ENCODE assay signal across 9 cellular contexts in genomic region chr20:23358923-23359572, GRCh38. TPM values are rescaled to one million over a fixed set of nuclear protein-coding genes. Genes with fewer than 3 reads are reported as not detected.
DNase-seq lines count a peak whose midpoint lies in the region; ATAC-seq, FAIRE-seq and TF ChIP-seq lines count a peak whose summit lies in the region.
"Had no signal": no experiment of that assay in that cellular context is flagged by ENCODE, and none has a peak within 500 bp of the region (broad histone marks: within the 10 kb centered on the region; RNA-seq: fewer than 3 reads in every experiment).

No MANE protein-coding gene starts in this region.

- peak overlapping the region; percentile 95 for H3K27ac ChIP-seq in CD4-positive, alpha-beta memory T cell (ENCODE audit: low read depth, low read length)
- peak overlapping the region; percentile 41 for H3K27ac ChIP-seq in Karpas-422 (ENCODE audit: low read length)
- H3K27ac ChIP-seq in caudate nucleus (ENCODE audit: low read depth, low read length): peak overlapping the region; percentile 97
- no peak overlapping the region for H3K27ac ChIP-seq in neural progenitor cell

- CTCF ChIA-PET in CD4-positive, alpha-beta memory T cell (lab: Charles Lee; ENCODE audit: partially characterized antibody): interaction anchor here (1.2 to 4.9 kb wide), 4 partner anchors 9 to 63 kb away, joined by 3 to 78 read pairs (median 18); partner anchors contain the start of genes NAPB and NXT1

- peak overlapping the region; percentile 94 to 100 (median 99) for H3K27ac Mint-ChIP-seq in CD4-positive, alpha-beta memory T cell
- H3K27ac Mint-ChIP-seq in neural progenitor cell: no peak overlapping the region

- peaks cover 0 to 28% of the 10 kb centered on the region in 2 donors for H3K36me3 Mint-ChIP-seq in CD4-positive, alpha-beta memory T cell
- H3K36me3 Mint-ChIP-seq in neural progenitor cell: peaks cover 3% of the 10 kb centered on the region

- POLR2A ChIA-PET in CD4-positive, alpha-beta memory T cell (lab: Charles Lee; ENCODE audit: partially characterized antibody): interaction anchor here (0.7 to 4.8 kb wide), 3 partner anchors 9 to 1634 kb away, joined by 3 to 128 read pairs (median 48); partner anchors contain the start of genes NAPB and NXT1

- H3K4me3 ChIP-seq in CD4-positive, alpha-beta memory T cell (ENCODE audit: low read length in 2 of 2): no peak overlapping the region
- H3K4me3 ChIP-seq in Karpas-422 (ENCODE audit: low read length): peak overlapping the region; percentile 60
- peak overlapping the region; percentile 43 for H3K4me3 ChIP-seq in neural progenitor cell

- no peak for FAIRE-seq in urothelium cell line (lab: Jason Lieb, UNC)

- H3K4me1 Mint-ChIP-seq in CD4-positive, alpha-beta memory T cell: peaks cover 18 to 57% (median 29%) of the 10 kb centered on the region in 4 donors
- peaks cover 22% of the 10 kb centered on the region for H3K4me1 Mint-ChIP-seq in neural progenitor cell

- H3K27me3 Mint-ChIP-seq in CD4-positive, alpha-beta memory T cell: no peaks in the 10 kb centered on the region
- H3K27me3 Mint-ChIP-seq in neural progenitor cell (ENCODE audit: insufficient read depth, low read depth): peaks cover 4% of the 10 kb centered on the region

- in situ Hi-C loops in ACHN (cut with HindIII; ENCODE audit: low pct_ligation_motif_present, low pct_unique_long_range_greater_than_20kb, low sequenced_read_pairs): no loop called here

- peaks cover 36% of the 10 kb centered on the region for H3K4me1 ChIP-seq in CD4-positive, alpha-beta memory T cell (ENCODE audit: insufficient read depth, low read length)
- peaks cover 66% of the 10 kb centered on the region for H3K4me1 ChIP-seq in Karpas-422 (ENCODE audit: low read length)
- H3K4me1 ChIP-seq in neural progenitor cell: peaks cover 26% of the 10 kb centered on the region

- TF ChIP-seq CTCF in neural progenitor cell (IDR thresholded peaks at IDR 0.05): no peak

- H4K20me1 ChIP-seq in Karpas-422 (ENCODE audit: insufficient read depth, low read depth, low read length): peaks cover 20% of the 10 kb centered on the region
- H4K20me1 ChIP-seq in neural progenitor cell (ENCODE audit: low read depth): peaks cover 18% of the 10 kb centered on the region

- no peaks in the 10 kb centered on the region for H3K27me3 ChIP-seq in CD4-positive, alpha-beta memory T cell (ENCODE audit: insufficient read depth, low read length)
- H3K27me3 ChIP-seq in Karpas-422 (ENCODE audit: low read length) (no peaks in the 10 kb centered on the region), neural progenitor cell (no peaks in the 10 kb centered on the region)

- H2AFZ ChIP-seq in Karpas-422 (ENCODE audit: low read length) (peak overlapping the region; percentile 77), neural progenitor cell (replicated peaks) (no peak overlapping the region)

- peak overlapping the region in 5 of 8 donors; percentile 69 to 97 (median 79) for H3K4me3 Mint-ChIP-seq in CD4-positive, alpha-beta memory T cell
- H3K4me3 Mint-ChIP-seq in neural progenitor cell: peak overlapping the region; percentile 17

- H3K4me2 ChIP-seq in Karpas-422 (ENCODE audit: low read depth, low read length, poor library complexity, severe bottlenecking): peak overlapping the region; percentile 75
- H3K4me2 ChIP-seq in neural progenitor cell: peak overlapping the region; percentile 74

- no peak for ATAC-seq in GM21447 (IDR thresholded peaks at IDR 0.05; ENCODE audit: unreplicated experiment)

- H3K79me2 ChIP-seq in Karpas-422 (ENCODE audit: low read length) (peaks cover 48% of the 10 kb centered on the region), neural progenitor cell (ENCODE audit: low read depth) (peaks cover 24% of the 10 kb centered on the region)

- intact Hi-C loops in CD4-positive, alpha-beta memory T cell (cut with micrococcal nuclease): loop anchor here (1.0 kb wide), 1 partner anchor 9 kb away; the partner anchor contains the start of gene NXT1

- H3K9ac ChIP-seq in Karpas-422 (ENCODE audit: low read length): peak overlapping the region; percentile 52
- H3K9ac ChIP-seq in neural progenitor cell: no peak overlapping the region

- H3K36me3 ChIP-seq in CD4-positive, alpha-beta memory T cell (ENCODE audit: insufficient read depth, low read length): peaks cover 12% of the 10 kb centered on the region
- H3K36me3 ChIP-seq in Karpas-422 (ENCODE audit: insufficient read depth, low read length): no peaks in the 10 kb centered on the region; the same call in 1 of the 2 replicates
- no peaks in the 10 kb centered on the region for H3K36me3 ChIP-seq in neural progenitor cell

- H3K9me3 ChIP-seq in CD4-positive, alpha-beta memory T cell (ENCODE audit: control insufficient read depth in 1 of 2, low read length in 2 of 2): no peaks in the 10 kb centered on the region
- H3K9me3 ChIP-seq in Karpas-422 (ENCODE audit: low read length) (no peaks in the 10 kb centered on the region), neural progenitor cell (ENCODE audit: low read depth) (no peaks in the 10 kb centered on the region)

- peaks cover 32% of the 10 kb centered on the region for H3F3A ChIP-seq in neural progenitor cell (ENCODE audit: low read depth)

- DNase-seq in CD4-positive, alpha-beta memory T cell: no peak
- no peak for DNase-seq in Karpas-422
- DNase-seq in caudate nucleus (lab: John Stamatoyannopoulos, UW): no peak
- no peak for DNase-seq in neural progenitor cell (ENCODE audit: low spot score)
- no peak for DNase-seq in ACHN
- DNase-seq in urothelium cell line (ENCODE audit: low spot score): no peak
- no peak for DNase-seq in NCI-H1930 (lab: John Stamatoyannopoulos, UW)
- DNase-seq: NCI-H2081 had no signal

- no peaks in the 10 kb centered on the region for H3K9me2 ChIP-seq in Karpas-422 (replicated peaks; ENCODE audit: insufficient read depth, low read length)

- H3K9me3 Mint-ChIP-seq in CD4-positive, alpha-beta memory T cell: peaks cover 0 to 3% (median 0%) of the 10 kb centered on the region in 8 donors
- no peaks in the 10 kb centered on the region for H3K9me3 Mint-ChIP-seq in neural progenitor cell

RNA-seq across cellular contexts. Expression of gene GZF1, which starts 2.9 kb away (rescaled TPM):
- total RNA-seq in CD4-positive, alpha-beta memory T cell: 10 to 100 TPM; 12.8 to 14.1 TPM
- polyA plus RNA-seq in CD4-positive, alpha-beta memory T cell: 1 to 10 TPM; 2.6 to 3.5 TPM
- 13.9 and 41.4 TPM in 2 replicates for total RNA-seq in Karpas-422 (2014; rRNA removed; shearing (Covaris generic); ENCODE audit: low replicate concordance)
- 12.9 and 13.8 TPM in 2 replicates for total RNA-seq in neural progenitor cell (ENCODE audit: low replicate concordance)

RNA-seq across cellular contexts. Expression of gene NXT1, which starts 8.5 kb away (rescaled TPM):
- 10 to 100 TPM; 21.5 to 23.6 TPM for total RNA-seq in CD4-positive, alpha-beta memory T cell
- 100 to 1,000 TPM in 1 of 2 donors, 10 to 100 TPM in 1; 59.9 to 102 TPM for polyA plus RNA-seq in CD4-positive, alpha-beta memory T cell
- 36.9 and 51.1 TPM in 2 replicates for total RNA-seq in Karpas-422 (2014; rRNA removed; shearing (Covaris generic); ENCODE audit: low replicate concordance)
- total RNA-seq in neural progenitor cell (ENCODE audit: low replicate concordance): 14.6 and 32.4 TPM in 2 replicates

Comparison
In these comparisons a context has a peak if more than half of its experiments do, and no peak if none do; other contexts are left out.
1. H3K4me3 ChIP-seq: peak in Karpas-422 (single experiment) and neural progenitor cell (single experiment); none in CD4-positive, alpha-beta memory T cell (0 of 2).